In the genomic region with DNA sequence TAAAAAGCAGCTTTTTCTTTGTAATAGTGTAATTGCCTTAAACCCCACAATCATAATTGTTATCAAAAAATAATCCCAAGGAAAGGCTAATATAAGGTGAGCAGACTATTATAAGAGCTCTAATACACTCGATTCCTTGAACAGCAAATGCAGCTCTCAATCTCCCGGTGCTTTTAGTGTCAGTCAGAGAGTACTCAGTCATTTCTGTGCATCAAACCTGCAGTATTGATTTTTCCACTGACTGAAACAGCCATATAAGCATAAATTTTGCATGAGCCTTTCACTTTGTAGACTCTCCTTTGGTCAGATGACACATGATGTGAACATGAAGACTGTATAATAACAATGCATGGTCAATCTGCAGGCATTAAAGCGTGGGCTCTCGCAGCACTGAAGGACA, we compare ENCODE assay signal across 27 cellular contexts.
"Had no signal": no experiment of that assay in that cellular context is flagged by ENCODE, and none has a peak within 500 bp of the region (broad histone marks: within the 10 kb centered on the region; RNA-seq: fewer than 3 reads in every experiment).

No MANE protein-coding gene starts in this region.

- H3K27ac Mint-ChIP-seq: dendritic cell treated with granulocyte-macrophage colony-stimulating factor and Interleukin-4, amounts not matched to agents 40 ng/mL and 50 ng/mL, for 4 days; memory B cell; naive thymus-derived CD4-positive, alpha-beta T cell; stimulated activated memory B cell treated with anti-CD40 and anti-IgM and Interleukin-4, amounts not matched to agents 10 μg/mL and 1 μg/mL and 100 μg/mL, for 72 hours; stimulated activated naive CD8-positive, alpha-beta T cell treated with anti-CD3 and anti-CD28 coated beads, Interleukin-15, Interleukin-2, amounts not matched to agents 100 ng/mL and 50 ng/mL, for 24 hours had no signal

- H3K27me3 Mint-ChIP-seq: dendritic cell treated with granulocyte-macrophage colony-stimulating factor and Interleukin-4, amounts not matched to agents 40 ng/mL and 50 ng/mL, for 4 days had no signal

- ATAC-seq: foreskin keratinocyte; gastroesophageal sphincter; left lobe of liver; naive thymus-derived CD4-positive, alpha-beta T cell; psoas muscle; right cardiac atrium; stimulated activated memory B cell treated with anti-CD40 and anti-IgM and Interleukin-4, amounts not matched to agents 10 μg/mL and 1 μg/mL and 100 μg/mL, for 72 hours; upper lobe of right lung had no signal

- H3K4me3 ChIP-seq: colonic mucosa, esophagus muscularis mucosa, gastroesophageal sphincter, lung, ovary, psoas muscle, sigmoid colon, suprapubic skin, transverse colon, upper lobe of right lung, uterus had no signal

- H3K4me1 Mint-ChIP-seq: memory B cell; naive thymus-derived CD4-positive, alpha-beta T cell; stimulated activated memory B cell treated with anti-CD40 and anti-IgM and Interleukin-4, amounts not matched to agents 10 μg/mL and 1 μg/mL and 100 μg/mL, for 72 hours had no signal

- H3K36me3 ChIP-seq: colonic mucosa, esophagus muscularis mucosa, gastroesophageal sphincter, ovary, sigmoid colon, suprapubic skin, transverse colon, upper lobe of right lung, uterus had no signal

- DNase-seq: colonic mucosa; effector CD8-positive, alpha-beta T cell; foreskin keratinocyte; kidney; midbrain; naive thymus-derived CD4-positive, alpha-beta T cell; occipital lobe; ovary; posterior cingulate gyrus; psoas muscle; right cardiac atrium; sigmoid colon; stimulated activated CD4-positive, alpha-beta T cell treated with anti-CD3 and anti-CD28 coated beads, Interleukin-2, amount 100 ng/mL, for 24 hours; stimulated activated CD4-positive, alpha-beta T cell treated with anti-CD3 and anti-CD28 coated beads, Interleukin-4, amount 100 ng/mL, for 4 hours; transverse colon; upper lobe of right lung; uterus had no signal

- H3K36me3 Mint-ChIP-seq: memory B cell; naive thymus-derived CD4-positive, alpha-beta T cell; stimulated activated memory B cell treated with anti-CD40 and anti-IgM and Interleukin-4, amounts not matched to agents 10 μg/mL and 1 μg/mL and 100 μg/mL, for 72 hours had no signal

- H3K4me1 ChIP-seq: colonic mucosa, esophagus muscularis mucosa, foreskin keratinocyte, gastroesophageal sphincter, psoas muscle, suprapubic skin, transverse colon, upper lobe of right lung, uterus had no signal

- H3K27ac ChIP-seq: colonic mucosa, esophagus muscularis mucosa, foreskin keratinocyte, gastroesophageal sphincter, ovary, psoas muscle, sigmoid colon, suprapubic skin, transverse colon, upper lobe of right lung, uterus had no signal

- H3K4me3 Mint-ChIP-seq: dendritic cell treated with granulocyte-macrophage colony-stimulating factor and Interleukin-4, amounts not matched to agents 40 ng/mL and 50 ng/mL, for 4 days; memory B cell; naive thymus-derived CD4-positive, alpha-beta T cell; nephron; stimulated activated memory B cell treated with anti-CD40 and anti-IgM and Interleukin-4, amounts not matched to agents 10 μg/mL and 1 μg/mL and 100 μg/mL, for 72 hours; stimulated activated naive CD8-positive, alpha-beta T cell treated with anti-CD3 and anti-CD28 coated beads, Interleukin-15, Interleukin-2, amounts not matched to agents 100 ng/mL and 50 ng/mL, for 24 hours had no signal

- H3K9me3 Mint-ChIP-seq: dendritic cell treated with granulocyte-macrophage colony-stimulating factor and Interleukin-4, amounts not matched to agents 40 ng/mL and 50 ng/mL, for 4 days; memory B cell; nephron; stimulated activated memory B cell treated with anti-CD40 and anti-IgM and Interleukin-4, amounts not matched to agents 10 μg/mL and 1 μg/mL and 100 μg/mL, for 72 hours; stimulated activated naive CD8-positive, alpha-beta T cell treated with anti-CD3 and anti-CD28 coated beads, Interleukin-15, Interleukin-2, amounts not matched to agents 100 ng/mL and 50 ng/mL, for 24 hours had no signal

- H3K27me3 ChIP-seq: colonic mucosa, foreskin keratinocyte, ovary, sigmoid colon, suprapubic skin, transverse colon, upper lobe of right lung, uterus had no signal

- H3K9me3 ChIP-seq: colonic mucosa, esophagus muscularis mucosa, gastroesophageal sphincter, ovary, psoas muscle, sigmoid colon, suprapubic skin, transverse colon, upper lobe of right lung, uterus had no signal
